25 cellular contexts compared by ENCODE assay signal in the genomic region with DNA sequence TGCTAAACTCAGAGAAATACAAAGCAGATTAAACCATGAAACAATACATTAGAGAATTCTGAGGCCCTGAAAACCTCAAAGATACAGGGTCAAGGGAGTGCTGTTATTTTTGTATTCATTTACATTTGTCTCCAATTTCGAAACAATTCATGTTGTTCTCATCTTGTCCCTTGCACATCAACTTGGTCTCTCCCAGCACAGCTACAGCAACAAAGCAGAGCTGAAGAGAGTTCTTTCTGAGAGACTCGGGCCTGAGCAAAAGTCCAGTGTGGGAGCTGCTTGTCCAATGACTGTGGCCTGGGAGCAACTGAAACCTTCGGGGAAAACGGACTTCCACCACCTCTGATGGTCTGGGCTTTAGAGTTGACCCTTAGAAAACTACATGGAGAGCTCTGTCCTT.
"Had no signal": no experiment of that assay in that cellular context is flagged by ENCODE, and none has a peak within 500 bp of the region (broad histone marks: within the 10 kb centered on the region; RNA-seq: fewer than 3 reads in every experiment).

No MANE protein-coding gene starts in this region.

- H3K36me3 ChIP-seq: adrenal gland, ascending aorta, brain microvascular endothelial cell, left lung, uterus had no signal

- ATAC-seq: activated naive CD4-positive, alpha-beta T cell treated with anti-CD3 and anti-CD28 coated beads, Interleukin-2, amount 50 U/mL, for 72 hours; activated T-helper 17 cell treated with anti-CD3 and anti-CD28 coated beads, Interleukin-2, amount 50 U/mL, for 72 hours; left lung; natural killer cell; sciatic nerve; WTC11 had no signal

- H3K4me1 ChIP-seq: adrenal gland, ascending aorta, left lung, testis, uterus had no signal

- DNase-seq: activated CD8-positive, alpha-beta memory T cell treated with anti-CD3 and anti-CD28 coated beads, Interleukin-2, amount 50 U/mL, for 4 hours; activated T-cell treated with anti-CD3 and anti-CD28 coated beads, Interleukin-2, amount 50 U/mL, for 24 hours; adrenal gland; brain microvascular endothelial cell; caudate nucleus; dermis blood vessel endothelial cell; effector CD8-positive, alpha-beta T cell; erythroblast; foreskin melanocyte; immature natural killer cell; left lung; midbrain; natural killer cell; posterior cingulate gyrus; stimulated activated CD4-positive, alpha-beta T cell treated with anti-CD3 and anti-CD28 coated beads, Interleukin-2, amount 100 ng/mL, for 48 hours; stimulated activated naive CD4-positive, alpha-beta T cell; T1000; testis; trophoblast cell; uterus had no signal

- H3K27me3 ChIP-seq: adrenal gland, ascending aorta, brain microvascular endothelial cell, left lung, testis, uterus had no signal

- H3K27ac ChIP-seq: adrenal gland, ascending aorta, brain microvascular endothelial cell, left lung, testis, uterus had no signal

- H3K9me3 ChIP-seq: adrenal gland, ascending aorta, left lung, testis, uterus had no signal

- H3K4me3 ChIP-seq: adrenal gland, ascending aorta, left lung, testis, uterus had no signal
